ENCODE assay signal across 11 cellular contexts in genomic region chr1:245807954-245808719, GRCh38.
DNase-seq lines count a peak whose midpoint lies in the region; ATAC-seq and TF ChIP-seq lines count a peak whose summit lies in the region.
"Had no signal": no experiment of that assay in that cellular context is flagged by ENCODE, and none has a peak within 500 bp of the region (broad histone marks: within the 10 kb centered on the region; RNA-seq: fewer than 3 reads in every experiment).

No MANE protein-coding gene starts in this region.

- peak overlapping the region; percentile 91 for H3K27ac Mint-ChIP-seq in activated B cell treated with CpG ODN at 0.5 μM for 24 hours

- ATAC-seq in HG03175 (IDR thresholded peaks at IDR 0.05; ENCODE audit: unreplicated experiment) (peak; percentile 26), activated B cell treated with CpG ODN at 0.5 μM for 24 hours (ENCODE audit: low read depth) (peak; percentile 38), GM19328 (IDR thresholded peaks at IDR 0.05; ENCODE audit: unreplicated experiment) (no peak)
- no peak for ATAC-seq in activated T-cell treated with anti-CD3 and anti-CD28 coated beads, Interleukin-2, amount 50 U/mL, for 4 hours
- ATAC-seq: activated naive CD4-positive, alpha-beta T cell treated with anti-CD3 and anti-CD28 coated beads, Interleukin-2, amount 50 U/mL, for 72 hours had no signal

- peak overlapping the region; percentile 69 for H3K4me3 Mint-ChIP-seq in activated B cell treated with CpG ODN at 0.5 μM for 24 hours
- H3K4me3 Mint-ChIP-seq in activated T-cell treated with anti-CD3 and anti-CD28 coated beads, Interleukin-2, amount 50 U/mL, for 4 hours, result no peak overlapping the region

- H3K9me3 Mint-ChIP-seq in activated B cell treated with CpG ODN at 0.5 μM for 24 hours, result no peaks in the 10 kb centered on the region
- no peaks in the 10 kb centered on the region for H3K9me3 Mint-ChIP-seq in activated T-cell treated with anti-CD3 and anti-CD28 coated beads, Interleukin-2, amount 50 U/mL, for 4 hours
- H3K9me3 Mint-ChIP-seq: activated naive CD4-positive, alpha-beta T cell treated with anti-CD3 and anti-CD28 coated beads, Interleukin-2, amount 50 U/mL, for 72 hours had no signal

- no peaks in the 10 kb centered on the region for H3K36me3 Mint-ChIP-seq in activated B cell treated with CpG ODN at 0.5 μM for 24 hours (ENCODE audit: low read depth)
- peaks cover 11% of the 10 kb centered on the region for H3K36me3 Mint-ChIP-seq in activated T-cell treated with anti-CD3 and anti-CD28 coated beads, Interleukin-2, amount 50 U/mL, for 4 hours (ENCODE audit: insufficient read depth)
- H3K36me3 Mint-ChIP-seq: activated naive CD4-positive, alpha-beta T cell treated with anti-CD3 and anti-CD28 coated beads, Interleukin-2, amount 50 U/mL, for 72 hours had no signal

- DNase-seq in NCI-H187 (lab: John Stamatoyannopoulos, UW), result peak; percentile 9 to 45
- DNase-seq in NCI-H187 treated with DMSO at 0.1 percent for 48 hours (lab: John Stamatoyannopoulos, UW), result no peak
- no peak for DNase-seq in activated B cell treated with CpG ODN at 0.5 μM for 24 hours
- peak; percentile 70 to 71 for DNase-seq in thyroid gland
- DNase-seq in G401 (ENCODE audit: low spot score), result no peak
- no peak for DNase-seq in activated T-cell treated with anti-CD3 and anti-CD28 coated beads, Interleukin-2, amount 50 U/mL, for 4 hours
- DNase-seq: activated CD4-positive, alpha-beta T cell treated with anti-CD3 and anti-CD28 coated beads, Interleukin-2, amount 50 U/mL, for 1 hour; transverse colon had no signal

- no peaks in the 10 kb centered on the region for H3K4me1 ChIP-seq in thyroid gland

- intact Hi-C loops in activated B cell treated with CpG ODN at 0.5 μM for 24 hours (cut with micrococcal nuclease) (loop anchor here (10.0 kb wide), 1 partner anchor 653 kb away; the partner anchor contains the start of gene KIF26B), thyroid gland (cut with DNase I) (no loop called here)

- no peak overlapping the region for H3K27ac ChIP-seq in thyroid gland
- H3K27ac ChIP-seq: transverse colon had no signal

- no peaks in the 10 kb centered on the region for H3K9me3 ChIP-seq in thyroid gland
- H3K9me3 ChIP-seq: transverse colon had no signal

- H3K27me3 ChIP-seq in thyroid gland, result no peaks in the 10 kb centered on the region
- H3K27me3 ChIP-seq: transverse colon had no signal

- POLR2A ChIA-PET in activated B cell treated with CpG ODN at 0.5 μM for 24 hours (lab: Charles Lee), result interaction anchor here (0.6 to 0.7 kb wide), 2 partner anchors 428 to 945 kb away, joined by 3 to 5 read pairs; no protein-coding TSS in a partner anchor

- TF ChIP-seq CTCF in activated B cell treated with CpG ODN at 0.5 μM for 24 hours (IDR thresholded peaks at IDR 0.05), result no peak
- TF ChIP-seq CTCF in thyroid gland (IDR thresholded peaks at IDR 0.05), result no peak

- in situ Hi-C loops in G401 (cut with HindIII; ENCODE audit: low sequenced_read_pairs), result no loop called here

- 52% methylated on average over 7 of the region's 7 CpGs for WGBS in thyroid gland, 2 donors

- H3K4me3 ChIP-seq in thyroid gland (replicated peaks in 1 of 3), result no peak overlapping the region
- H3K4me3 ChIP-seq: transverse colon had no signal

- CTCF ChIA-PET in activated B cell treated with CpG ODN at 0.5 μM for 24 hours (lab: Charles Lee), result no interaction called here

- no peaks in the 10 kb centered on the region for H3K36me3 ChIP-seq in thyroid gland
- H3K36me3 ChIP-seq: transverse colon had no signal

- no peak for TF ChIP-seq POLR2A in thyroid gland (IDR thresholded peaks at IDR 0.05)

- peaks cover 63% of the 10 kb centered on the region for H3K4me1 Mint-ChIP-seq in activated B cell treated with CpG ODN at 0.5 μM for 24 hours
- H3K4me1 Mint-ChIP-seq in activated T-cell treated with anti-CD3 and anti-CD28 coated beads, Interleukin-2, amount 50 U/mL, for 4 hours (ENCODE audit: low read depth), result peaks cover 14% of the 10 kb centered on the region

- H3K27me3 Mint-ChIP-seq in activated B cell treated with CpG ODN at 0.5 μM for 24 hours, result no peaks in the 10 kb centered on the region
- H3K27me3 Mint-ChIP-seq in activated T-cell treated with anti-CD3 and anti-CD28 coated beads, Interleukin-2, amount 50 U/mL, for 4 hours (ENCODE audit: low read depth), result no peaks in the 10 kb centered on the region

Comparison
In these comparisons a context has a peak if more than half of its experiments do, and no peak if none do; other contexts are left out.
1. DNase-seq: peak in NCI-H187 (2 of 2) and thyroid gland (2 of 2); none in NCI-H187 treated with DMSO at 0.1 percent for 48 hours (single experiment), activated B cell treated with CpG ODN at 0.5 μM for 24 hours (single experiment), G401 (single experiment) and activated T-cell treated with anti-CD3 and anti-CD28 coated beads, Interleukin-2, amount 50 U/mL, for 4 hours (single experiment).
2. ATAC-seq: peak in HG03175 (single experiment) and activated B cell treated with CpG ODN at 0.5 μM for 24 hours (single experiment); none in GM19328 (single experiment) and activated T-cell treated with anti-CD3 and anti-CD28 coated beads, Interleukin-2, amount 50 U/mL, for 4 hours (0 of 2).